Comparison of ENCODE assay signal across 8 cellular contexts in the genomic region with DNA sequence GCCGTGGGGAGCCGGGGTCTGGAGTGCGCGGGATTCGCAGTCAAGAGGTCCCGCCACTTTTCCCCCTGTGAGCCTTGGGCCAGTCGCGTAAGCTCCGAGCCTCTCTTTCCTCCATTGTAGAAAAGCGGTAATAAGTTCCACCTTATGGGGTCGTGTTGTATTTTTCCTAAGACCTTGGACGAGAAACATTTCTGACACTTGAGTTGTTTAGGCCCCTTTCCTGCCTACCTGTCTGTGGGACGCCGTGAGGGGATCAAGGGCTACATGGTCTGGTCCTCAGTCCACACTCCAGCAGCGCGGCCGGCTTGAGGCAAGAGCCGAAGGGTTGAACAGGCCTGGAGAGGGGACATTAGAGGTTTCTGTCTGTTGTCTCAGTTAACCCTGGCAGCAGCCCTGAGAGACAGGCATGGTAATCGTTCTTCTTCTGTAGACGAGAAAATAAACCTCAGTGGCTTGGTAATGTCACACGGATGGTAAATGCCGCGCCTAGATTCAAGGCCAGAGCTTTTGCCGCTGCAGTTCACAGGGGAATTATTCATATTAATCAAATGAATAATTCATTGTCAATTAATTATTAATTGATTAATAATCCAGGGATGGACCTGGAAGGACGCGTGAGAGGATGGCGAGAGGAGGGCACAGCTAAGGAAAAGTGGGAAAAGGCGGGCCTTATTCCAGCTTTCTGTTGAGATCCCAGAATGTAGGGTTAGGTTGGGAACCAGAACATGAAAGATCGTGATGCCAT. TPM values are rescaled to one million over a fixed set of nuclear protein-coding genes. Genes with fewer than 3 reads are reported as not detected.
DNase-seq lines count a peak whose midpoint lies in the region; ATAC-seq and TF ChIP-seq lines count a peak whose summit lies in the region.

No MANE protein-coding gene starts in this region.

- H3K27me3 ChIP-seq in Karpas-422 (ENCODE audit: low read length) (no peaks in the 10 kb centered on the region), mammary epithelial cell (ENCODE audit: insufficient read depth, low read length) (no peaks in the 10 kb centered on the region)

- intact Hi-C loops in mammary epithelial cell (cut with micrococcal nuclease), result loop anchor here (5.0 kb wide), 1 partner anchor 169 kb away; no protein-coding TSS in a partner anchor
- intact Hi-C loops in mucosa of descending colon (cut with DNase I, micrococcal nuclease), result no loop called here

- in situ Hi-C loops in mammary epithelial cell (cut with MboI; ENCODE audit: low sequenced_read_pairs in 2 of 2), result loop anchor here in 1 of 2 donors (5.0 to 25.0 kb wide), 3 partner anchors 154 to 919 kb away; a partner anchor contains a TSS

- H3K4me3 Mint-ChIP-seq in activated T-cell treated with anti-CD3 and anti-CD28 coated beads, Interleukin-2, amount 50 U/mL, for 4 hours, result peak overlapping the region; percentile 94

- H3K4me3 ChIP-seq in Karpas-422 (ENCODE audit: low read length), result peak overlapping the region; percentile 90
- H3K4me3 ChIP-seq in mammary epithelial cell (replicated peaks in 1 of 3; ENCODE audit: insufficient read depth in 1 of 3, low read depth in 2 of 3, low read length in 3 of 3), result peak overlapping the region; percentile 63 to 93 (median 92)
- H3K4me3 ChIP-seq in mucosa of descending colon, result peak overlapping the region; percentile 83

- dilution Hi-C loops in mammary epithelial cell (cut with HindIII; ENCODE audit: low sequenced_read_pairs), result loop anchor here (5.0 kb wide), 1 partner anchor 89 kb away; no protein-coding TSS in a partner anchor

- H4K20me1 ChIP-seq in Karpas-422 (ENCODE audit: insufficient read depth, low read depth, low read length) (peaks cover 7% of the 10 kb centered on the region; the same call in 1 of the 2 replicates), mammary epithelial cell (ENCODE audit: insufficient read depth, low read length) (no peaks in the 10 kb centered on the region)

- no peaks in the 10 kb centered on the region for H3K27me3 Mint-ChIP-seq in activated T-cell treated with anti-CD3 and anti-CD28 coated beads, Interleukin-2, amount 50 U/mL, for 4 hours (ENCODE audit: low read depth)

- H3K27ac ChIP-seq in Karpas-422 (ENCODE audit: low read length) (peak overlapping the region; percentile 80), mammary epithelial cell (ENCODE audit: insufficient read depth, low read depth, low read length) (peak overlapping the region; percentile 96)

- TF ChIP-seq CTCF in mammary epithelial cell (conservative IDR thresholded peaks at IDR 0.05 in 1 of 2, IDR thresholded peaks at IDR 0.05 in 1 of 2; ENCODE audit: extremely low read depth in 1 of 2, insufficient read depth in 1 of 2, low read depth in 1 of 2, low read length in 2 of 2) (no peak), mucosa of descending colon (IDR thresholded peaks at IDR 0.05) (no peak)

- peak overlapping the region; percentile 91; the same call in 1 of the 2 replicates for H2AFZ ChIP-seq in Karpas-422 (ENCODE audit: low read length)
- H2AFZ ChIP-seq in mammary epithelial cell (ENCODE audit: low read depth, low read length), result peak overlapping the region; percentile 96

- peak overlapping the region; percentile 94 for H3K9ac ChIP-seq in Karpas-422 (ENCODE audit: low read length)
- peak overlapping the region; percentile 99 for H3K9ac ChIP-seq in mammary epithelial cell (ENCODE audit: insufficient read depth, low read length)

- peak; percentile 30 to 38 for ATAC-seq in activated T-cell treated with anti-CD3 and anti-CD28 coated beads, Interleukin-2, amount 50 U/mL, for 4 hours
- ATAC-seq in mucosa of descending colon, result peak; percentile 28

- H3K4me1 ChIP-seq in Karpas-422 (ENCODE audit: low read length) (peaks cover 27% of the 10 kb centered on the region), mammary epithelial cell (ENCODE audit: insufficient read depth, low read length) (peaks cover 13% of the 10 kb centered on the region), mucosa of descending colon (ENCODE audit: low read depth) (peaks cover 20% of the 10 kb centered on the region)

- H3K9me3 ChIP-seq in Karpas-422 (ENCODE audit: low read length) (no peaks in the 10 kb centered on the region), mammary epithelial cell (replicated peaks; ENCODE audit: insufficient read depth, low read length) (no peaks in the 10 kb centered on the region), mucosa of descending colon (no peaks in the 10 kb centered on the region)

- no peaks in the 10 kb centered on the region for H3K9me2 ChIP-seq in Karpas-422 (replicated peaks; ENCODE audit: insufficient read depth, low read length)

- TSS peak; percentile 38 for BruUV-seq in mammary epithelial cell (replicated peaks; lab: Mats Ljungman, UMichigan)

- H3K36me3 Mint-ChIP-seq in activated T-cell treated with anti-CD3 and anti-CD28 coated beads, Interleukin-2, amount 50 U/mL, for 4 hours (ENCODE audit: insufficient read depth), result peaks cover 34% of the 10 kb centered on the region

- H3K36me3 ChIP-seq in Karpas-422 (ENCODE audit: insufficient read depth, low read length) (peaks cover 28% of the 10 kb centered on the region), mammary epithelial cell (ENCODE audit: insufficient read depth, low read length) (peaks cover 4% of the 10 kb centered on the region), mucosa of descending colon (ENCODE audit: low read depth) (no peaks in the 10 kb centered on the region)

- H3K9me3 Mint-ChIP-seq in activated T-cell treated with anti-CD3 and anti-CD28 coated beads, Interleukin-2, amount 50 U/mL, for 4 hours, result no peaks in the 10 kb centered on the region

- peaks cover 26% of the 10 kb centered on the region for H3K4me1 Mint-ChIP-seq in activated T-cell treated with anti-CD3 and anti-CD28 coated beads, Interleukin-2, amount 50 U/mL, for 4 hours (ENCODE audit: low read depth)

- H3K79me2 ChIP-seq in Karpas-422 (ENCODE audit: low read length) (peaks cover 73% of the 10 kb centered on the region), mammary epithelial cell (ENCODE audit: insufficient read depth, low read length) (peaks cover 88% of the 10 kb centered on the region)

- no peak for DNase-seq in activated T-cell treated with anti-CD3 and anti-CD28 coated beads, Interleukin-2, amount 50 U/mL, for 4 hours
- no peak for DNase-seq in activated T-cell treated with anti-CD3 and anti-CD28 coated beads, Interleukin-2, amount 50 U/mL, for 1 hour
- DNase-seq in Karpas-422 (no peak), mammary epithelial cell (peak; percentile 9), mucosa of descending colon (no peak), globus pallidus (ENCODE audit: low spot score) (no peak), NCI-H2196 treated with DMSO at 0.1 percent for 48 hours (lab: John Stamatoyannopoulos, UW; ENCODE audit: unreplicated experiment) (no peak), NCI-H2196 (lab: John Stamatoyannopoulos, UW; ENCODE audit: unreplicated experiment) (no peak)

- CTCF ChIA-PET in mammary epithelial cell (lab: Charles Lee; ENCODE audit: low non-redundant PET), result no interaction called here

- H3K4me2 ChIP-seq in Karpas-422 (ENCODE audit: low read depth, low read length, poor library complexity, severe bottlenecking) (peak overlapping the region; percentile 98), mammary epithelial cell (ENCODE audit: insufficient read depth, low read depth, low read length) (peak overlapping the region; percentile 92)

- 5% methylated on average over 26 of the region's 29 CpGs for WGBS in mammary epithelial cell (ENCODE audit: low coverage, missing lambda C conversion rate)

RNA-seq across cellular contexts. Expression of a gene that starts 0.5 kb away (rescaled TPM):
- total RNA-seq in activated T-cell treated with anti-CD3 and anti-CD28 coated beads, Interleukin-2, amount 50 U/mL, for 4 hours, result 100 to 1,000 TPM in 1 of 3 donors, 10 to 100 TPM in 2; 92.8 to 108 (median 94.2) TPM
- total RNA-seq in Karpas-422 (2014; rRNA removed; shearing (Covaris generic); ENCODE audit: low replicate concordance), result 18.0 and 32.4 TPM in 2 replicates
- total RNA-seq in mammary epithelial cell (10 to 100 TPM; 11.7 to 46.1 TPM), mucosa of descending colon (10 to 100 TPM in 1 of 3 donors, 1 to 10 TPM in 2; 7.5 to 21.8 (median 8.1) TPM)
- 65.0 TPM for polyA plus RNA-seq in mammary epithelial cell
- polyA minus RNA-seq in mammary epithelial cell, result 96.1 TPM

RNA-seq across cellular contexts. Expression of a gene that starts 0.9 kb away (rescaled TPM):
- total RNA-seq in activated T-cell treated with anti-CD3 and anti-CD28 coated beads, Interleukin-2, amount 50 U/mL, for 4 hours, result 100 to 1,000 TPM; 139 to 143 (median 142) TPM
- total RNA-seq in Karpas-422 (2014; rRNA removed; shearing (Covaris generic); ENCODE audit: low replicate concordance), result 81.3 and 303 TPM in 2 replicates
- 10 to 100 TPM; 48.2 to 99.7 TPM for total RNA-seq in mammary epithelial cell
- 202 TPM for polyA plus RNA-seq in mammary epithelial cell
- 79.7 TPM for polyA minus RNA-seq in mammary epithelial cell
- 100 to 1,000 TPM in 1 of 3 donors, 10 to 100 TPM in 2; 56.1 to 107 (median 74.6) TPM for total RNA-seq in mucosa of descending colon

RNA-seq across cellular contexts. Expression of a gene that starts 23.5 kb away (rescaled TPM):
- 1 to 10 TPM; 2.1 to 3.5 (median 3.3) TPM for total RNA-seq in activated T-cell treated with anti-CD3 and anti-CD28 coated beads, Interleukin-2, amount 50 U/mL, for 4 hours
- total RNA-seq in Karpas-422 (2014; rRNA removed; shearing (Covaris generic); ENCODE audit: low replicate concordance), result 80.3 and 99.6 TPM in 2 replicates
- total RNA-seq in mammary epithelial cell, result 10 to 100 TPM; 32.9 to 38.8 TPM
- polyA plus RNA-seq in mammary epithelial cell, result 56.1 TPM
- polyA minus RNA-seq in mammary epithelial cell, result 31.0 TPM
- total RNA-seq in mucosa of descending colon, result 10 to 100 TPM in 1 of 3 donors, 1 to 10 TPM in 2; 2.8 to 17.3 (median 7.3) TPM

RNA-seq across cellular contexts. Expression of a gene that starts 34.8 kb away (rescaled TPM):
- total RNA-seq in activated T-cell treated with anti-CD3 and anti-CD28 coated beads, Interleukin-2, amount 50 U/mL, for 4 hours, result 1 to 10 TPM; 2.5 to 3.6 (median 3.1) TPM
- total RNA-seq in Karpas-422 (2014; rRNA removed; shearing (Covaris generic); ENCODE audit: low replicate concordance), result 74.0 and 75.7 TPM in 2 replicates
- total RNA-seq in mammary epithelial cell (100 to 1,000 TPM in 1 of 2 donors, 10 to 100 TPM in 1; 70.7 to 222 TPM), mucosa of descending colon (10 to 100 TPM in 1 of 3 donors, 1 to 10 TPM in 2; 2.5 to 29.3 (median 8.6) TPM)
- 314 TPM for polyA plus RNA-seq in mammary epithelial cell
- 502 TPM for polyA minus RNA-seq in mammary epithelial cell

RNA-seq across cellular contexts. Expression of a gene that starts 40.8 kb away (rescaled TPM):
- 1 to 10 TPM in 1 of 3 donors, under 1 TPM in 2; 0.08 to 1.1 (median 0.24) TPM for total RNA-seq in activated T-cell treated with anti-CD3 and anti-CD28 coated beads, Interleukin-2, amount 50 U/mL, for 4 hours
- total RNA-seq in Karpas-422 (2014; rRNA removed; shearing (Covaris generic); ENCODE audit: low replicate concordance), result 0.32 TPM in 1 of 2 replicates, not detected in the other
- total RNA-seq in mammary epithelial cell (under 1 TPM; under 0.01 to 0.26 TPM), mucosa of descending colon (10 to 100 TPM in 2 of 3 donors, 1 to 10 TPM in 1; 7.8 to 15.6 (median 10.2) TPM)
- polyA plus RNA-seq in mammary epithelial cell, result 0.16 TPM
- polyA minus RNA-seq in mammary epithelial cell, result not detected
